ENCODE assay signal across 9 cellular contexts in the genomic region with DNA sequence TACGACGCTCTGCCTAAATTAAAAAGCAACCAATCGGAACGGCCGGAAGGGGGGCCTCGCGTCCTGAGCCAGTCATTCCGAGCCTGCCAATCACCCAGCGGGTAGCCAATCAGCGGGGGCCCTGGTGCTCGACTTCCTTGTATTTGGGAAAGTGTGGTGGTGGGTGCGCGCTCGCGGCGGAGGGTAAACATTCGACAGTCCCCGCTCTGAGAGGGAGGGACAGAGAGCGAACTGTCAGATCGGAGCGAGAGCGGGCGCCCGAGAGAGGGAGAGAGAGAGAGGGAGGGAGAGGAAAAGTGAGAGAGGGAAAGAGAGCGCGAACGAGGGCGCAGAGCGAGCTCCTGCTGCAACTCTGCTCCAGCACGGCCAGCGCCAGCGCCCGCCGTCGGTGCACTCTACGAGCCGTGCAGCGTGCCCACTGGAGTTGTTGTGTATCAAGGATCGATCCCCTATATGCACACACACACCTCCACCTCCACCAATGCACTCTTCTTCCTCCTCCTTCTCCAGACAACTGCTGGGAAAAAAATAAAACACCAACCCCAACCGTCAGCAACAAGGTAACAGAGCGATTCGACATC. TPM values are rescaled to one million over a fixed set of nuclear protein-coding genes. Genes with fewer than 3 reads are reported as not detected.
DNase-seq lines count a peak whose midpoint lies in the region; ATAC-seq and TF ChIP-seq lines count a peak whose summit lies in the region.
"Had no signal": no experiment of that assay in that cellular context is flagged by ENCODE, and none has a peak within 500 bp of the region (broad histone marks: within the 10 kb centered on the region; RNA-seq: fewer than 3 reads in every experiment).

A gene (plus strand): TSS at position 190 of the 581 bp plus-strand sequence. CDS start 1,396 bp downstream, outside the sequence.

- H2AK5ac ChIP-seq in mesenchymal stem cell (ENCODE audit: low read length, severe bottlenecking) = no peak within 1 kb of the TSS

- no peak within 1 kb of the TSS for H3K4ac ChIP-seq in mesenchymal stem cell (ENCODE audit: low read depth in 1 of 2, low read length in 2 of 2)

- no peak for TF ChIP-seq CTCF in HFFc6 (IDR thresholded peaks at IDR 0.05)
- no peak for TF ChIP-seq CTCF in stomach (IDR thresholded peaks at IDR 0.05)
- no peak for TF ChIP-seq CTCF in RWPE1 (conservative IDR thresholded peaks at IDR 0.05; ENCODE audit: low read depth)

- H3K27ac ChIP-seq in duodenal mucosa (ENCODE audit: low read depth, low read length) (peak within 1 kb of the TSS; percentile 32), mesenchymal stem cell (ENCODE audit: low read length, poor library complexity, severe bottlenecking) (no peak within 1 kb of the TSS), stomach (peak within 1 kb of the TSS in 2 of 5 donors; percentile 64 to 72), RWPE1 (no peak within 1 kb of the TSS)

- peaks cover 45% of the 10 kb centered on the region for H3K27me3 Mint-ChIP-seq in HFFc6 (ENCODE audit: insufficient read depth)

- DNase-seq in C1 segment of cervical spinal cord (lab: John Stamatoyannopoulos, UW) (peak; percentile 34 to 100 (median 97)), HFFc6 (no peak), SK-N-DZ (ENCODE audit: low spot score) (peak; percentile 75), mesenchymal stem cell (no peak), stomach (no peak), RWPE1 (ENCODE audit: low spot score) (no peak)

- peaks cover 15% of the 10 kb centered on the region for H3K9me3 Mint-ChIP-seq in HFFc6

- H4K8ac ChIP-seq in mesenchymal stem cell (ENCODE audit: low read length) = no peak within 1 kb of the TSS

- peaks cover 17% of the 10 kb centered on the region for H3K4me1 Mint-ChIP-seq in HFFc6 (ENCODE audit: low read depth)

- H3K27ac Mint-ChIP-seq in HFFc6 = no peak within 1 kb of the TSS

- CTCF ChIA-PET in RWPE1 (lab: Yijun Ruan, JAX) = interaction anchor here (0.6 kb wide), 1 partner anchor 824 kb away, joined by 7 read pairs; no protein-coding TSS in a partner anchor

- H3K27me3 ChIP-seq in duodenal mucosa (ENCODE audit: control insufficient read depth in 1 of 2, insufficient read depth in 2 of 2, low read length in 2 of 2) (peaks cover 73 to 82% of the 10 kb centered on the region in 2 donors), mesenchymal stem cell (ENCODE audit: control insufficient read depth in 1 of 2, insufficient read depth in 1 of 2, low read length in 2 of 2) (peaks cover 71 to 78% of the 10 kb centered on the region in 2 experiments), stomach (peaks cover 47 to 99% (median 89%) of the 10 kb centered on the region in 3 donors)

- H3K4me3 ChIP-seq in duodenal mucosa (ENCODE audit: low read depth in 1 of 2, low read length in 2 of 2) (peak within 1 kb of the TSS; percentile 47 to 60), mesenchymal stem cell (ENCODE audit: insufficient read depth in 1 of 2, low read depth in 1 of 2, low read length in 2 of 2) (peak within 1 kb of the TSS; percentile 41 to 66), stomach (peak within 1 kb of the TSS; percentile 33 to 59 (median 43))

- peak within 1 kb of the TSS; percentile 47 for H3K4me2 ChIP-seq in mesenchymal stem cell (ENCODE audit: low read length, poor library complexity, severe bottlenecking)

- H3K4me3 Mint-ChIP-seq in HFFc6 = peak within 1 kb of the TSS; percentile 47; the same call in 1 of the 2 replicates

- H3K36me3 ChIP-seq in duodenal mucosa (ENCODE audit: control insufficient read depth in 1 of 2, insufficient read depth in 2 of 2, low read length in 2 of 2) (no peaks in the 10 kb centered on the region), mesenchymal stem cell (ENCODE audit: control insufficient read depth in 1 of 2, insufficient read depth in 2 of 2, low read depth in 1 of 2, low read length in 2 of 2) (no peaks in the 10 kb centered on the region), stomach (no peaks in the 10 kb centered on the region)

- no peak for TF ChIP-seq EP300 in stomach (IDR thresholded peaks at IDR 0.05)

- no peak within 1 kb of the TSS for H2BK120ac ChIP-seq in mesenchymal stem cell (ENCODE audit: low read depth, low read length)

- no peaks in the 10 kb centered on the region for H3K9me3 ChIP-seq in duodenal mucosa (ENCODE audit: control insufficient read depth in 1 of 2, low read length in 2 of 2)
- H3K9me3 ChIP-seq in mesenchymal stem cell (ENCODE audit: control insufficient read depth, low read length) = no peaks in the 10 kb centered on the region
- peaks cover 0 to 26% (median 1%) of the 10 kb centered on the region in 4 donors for H3K9me3 ChIP-seq in stomach

- WGBS in mesenchymal stem cell = 2% methylated on average over 34 of the region's 42 CpGs
- WGBS in stomach, 5 donors = 1 to 6% (median 4%) methylated on average over 42 of the region's 42 CpGs

- H2BK5ac ChIP-seq in mesenchymal stem cell (ENCODE audit: low read depth, low read length, poor library complexity, severe bottlenecking) = no peak within 1 kb of the TSS

- intact Hi-C loops in stomach (cut with DNase I; ENCODE audit: low total_unique reads) = no loop called here

- H3K18ac ChIP-seq in mesenchymal stem cell (ENCODE audit: low read depth in 1 of 2, low read length in 2 of 2) = no peak within 1 kb of the TSS

- no peak for ATAC-seq in HG03520 (IDR thresholded peaks at IDR 0.05; ENCODE audit: unreplicated experiment)

- POLR2A ChIA-PET in RWPE1 (lab: Yijun Ruan, JAX; ENCODE audit: low non-redundant PET) = no interaction called here

- no peak within 1 kb of the TSS for H4K91ac ChIP-seq in mesenchymal stem cell (ENCODE audit: low read length)

- H3K4me1 ChIP-seq in duodenal mucosa (ENCODE audit: control insufficient read depth in 1 of 2, insufficient read depth in 2 of 2, low read length in 2 of 2) (peaks cover 15 to 31% of the 10 kb centered on the region in 2 donors), mesenchymal stem cell (ENCODE audit: control insufficient read depth, insufficient read depth, low read depth, low read length) (peaks cover 27% of the 10 kb centered on the region), stomach (peaks cover 29 to 64% (median 53%) of the 10 kb centered on the region in 4 donors)

- H2AFZ ChIP-seq in mesenchymal stem cell (ENCODE audit: low read depth, low read length) = no peak within 1 kb of the TSS

- H2BK15ac ChIP-seq in mesenchymal stem cell (ENCODE audit: low read depth, poor library complexity, severe bottlenecking) = no peak within 1 kb of the TSS

- H3K36me3 Mint-ChIP-seq in HFFc6 (ENCODE audit: low read depth) = peaks cover 9% of the 10 kb centered on the region; the same call in 1 of the 2 replicates

- no peaks in the 10 kb centered on the region for H3K79me1 ChIP-seq in mesenchymal stem cell (replicated peaks; ENCODE audit: low read length, poor library complexity, severe bottlenecking)

- H3K9ac ChIP-seq in duodenal mucosa (ENCODE audit: low read depth in 1 of 2, low read length in 2 of 2) (no peak within 1 kb of the TSS), mesenchymal stem cell (ENCODE audit: low read length) (no peak within 1 kb of the TSS)

- no peak within 1 kb of the TSS for H2BK12ac ChIP-seq in mesenchymal stem cell (ENCODE audit: low read length in 2 of 2)

- TF ChIP-seq POLR2A in stomach (IDR thresholded peaks at IDR 0.05) = no peak

- no peak within 1 kb of the TSS for H3K14ac ChIP-seq in mesenchymal stem cell (ENCODE audit: low read length in 2 of 2)

- H3K23ac ChIP-seq in mesenchymal stem cell (ENCODE audit: low read length in 2 of 2) = no peak within 1 kb of the TSS

RNA-seq across cellular contexts. Expression of the gene that starts here (rescaled TPM):
- not detected for total RNA-seq in HFFc6 (2021; fragmentation: NEBNext Ultra II Directional; extraction: Animal tissue kit (Norgen Biotek cat#: 25700))
- polyA plus RNA-seq in SK-N-DZ (2014; cell fraction: cytosol; rRNA removed) = 0.19 TPM in 1 of 2 replicates, not detected in the other
- polyA plus RNA-seq in SK-N-DZ (2014; cell fraction: nucleus; rRNA removed) = 0.26 TPM in 1 of 2 replicates, not detected in the other
- not detected for polyA plus RNA-seq in mesenchymal stem cell (2013, experiment 1 of 2)
- not detected for polyA plus RNA-seq in mesenchymal stem cell (2013, experiment 2 of 2)
- total RNA-seq in stomach = under 1 TPM in 1 of 5 donors, not detected in 4; 0.37 TPM
- under 1 TPM in 1 of 3 donors, not detected in 2; 0.93 TPM for polyA plus RNA-seq in stomach
- total RNA-seq: pulmonary artery endothelial cell had no signal

Comparison
In these comparisons a context has a peak if more than half of its experiments do, and no peak if none do; other contexts are left out.
1. DNase-seq: peak in C1 segment of cervical spinal cord (14 of 14) and SK-N-DZ (single experiment); none in HFFc6 (single experiment), mesenchymal stem cell (single experiment), stomach (single experiment) and RWPE1 (single experiment).
2. Peak in every context shown above with its lines, with median percentiles within 50 percentile points of each other: H3K4me3 ChIP-seq.